ENCODE assay signal across 14 cellular contexts in the genomic region with DNA sequence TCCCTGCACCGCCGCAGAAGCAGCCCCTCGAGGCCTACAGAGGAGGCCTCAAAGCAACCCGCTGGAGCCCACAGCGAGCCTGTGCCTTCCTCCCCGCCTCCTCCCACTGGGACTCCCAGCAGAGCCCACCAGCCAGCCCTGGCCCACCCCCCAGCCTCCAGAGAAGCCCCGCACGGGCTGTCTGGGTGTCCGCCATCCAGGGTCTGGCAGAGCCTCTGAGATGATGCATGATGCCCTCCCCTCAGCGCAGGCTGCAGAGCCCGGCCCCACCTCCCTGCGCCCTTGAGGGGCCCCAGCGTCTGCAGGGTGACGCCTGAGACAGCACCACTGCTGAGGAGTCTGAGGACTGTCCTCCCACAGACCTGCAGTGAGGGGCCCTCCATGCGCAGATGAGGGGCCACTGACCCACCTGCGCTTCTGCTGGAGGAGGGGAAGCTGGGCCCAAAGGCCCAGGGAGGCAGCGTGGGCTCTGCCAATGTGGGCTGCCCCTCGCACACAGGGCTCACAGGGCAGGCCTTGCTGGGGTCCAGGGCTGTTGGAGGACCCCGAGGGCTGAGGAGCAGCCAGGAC. TPM values are rescaled to one million over a fixed set of nuclear protein-coding genes. Genes with fewer than 3 reads are reported as not detected.
DNase-seq lines count a peak whose midpoint lies in the region; ATAC-seq and TF ChIP-seq lines count a peak whose summit lies in the region.
"Had no signal": no experiment of that assay in that cellular context is flagged by ENCODE, and none has a peak within 500 bp of the region (broad histone marks: within the 10 kb centered on the region; RNA-seq: fewer than 3 reads in every experiment).

No MANE protein-coding gene starts in this region.

- DNase-seq in AG08396 (ENCODE audit: low spot score) (peak; percentile 5), D341Med (ENCODE audit: low spot score) (peak; percentile 19), ascending aorta (ENCODE audit: low spot score in 2 of 2) (peak; percentile 5 to 55), natural killer cell (peak; percentile 7), NCI-H2227 treated with DMSO at 0.1 percent for 48 hours (lab: John Stamatoyannopoulos, UW) (no peak), LoVo (ENCODE audit: low spot score) (no peak)
- DNase-seq: mammary epithelial cell; stimulated activated CD4-positive, alpha-beta T cell treated with anti-CD3 and anti-CD28 coated beads, Interleukin-2, amount 100 ng/mL, for 48 hours; stimulated activated naive CD4-positive, alpha-beta T cell treated with Interleukin-2 at 50 U/mL for 16 hours had no signal

- intact Hi-C loops in ascending aorta (cut with DNase I) (no loop called here), natural killer cell (cut with micrococcal nuclease) (no loop called here)

- no peak overlapping the region for H3K27ac Mint-ChIP-seq in natural killer cell
- H3K27ac Mint-ChIP-seq: CD4-positive, alpha-beta T cell; T-helper 1 cell treated with Interleukin-12 subunit alpha and Interleukin-12 subunit beta and Interleukin-4 antibody, amounts not matched to agents 30 μg/mL and 1 μg/mL, for 36 hours had no signal

- H3K4me3 Mint-ChIP-seq in natural killer cell = no peak overlapping the region
- H3K4me3 Mint-ChIP-seq: CD4-positive, alpha-beta T cell; T-helper 1 cell treated with Interleukin-12 subunit alpha and Interleukin-12 subunit beta and Interleukin-4 antibody, amounts not matched to agents 30 μg/mL and 1 μg/mL, for 36 hours had no signal

- H3K9me3 ChIP-seq in ascending aorta = no peaks in the 10 kb centered on the region

- H3K9me3 Mint-ChIP-seq in natural killer cell = no peaks in the 10 kb centered on the region
- H3K9me3 Mint-ChIP-seq: CD4-positive, alpha-beta T cell; T-helper 1 cell treated with Interleukin-12 subunit alpha and Interleukin-12 subunit beta and Interleukin-4 antibody, amounts not matched to agents 30 μg/mL and 1 μg/mL, for 36 hours had no signal

- no peaks in the 10 kb centered on the region for H3K36me3 Mint-ChIP-seq in natural killer cell

- H3K4me1 Mint-ChIP-seq in natural killer cell = peaks cover 0 to 4% of the 10 kb centered on the region in 2 donors

- no peak overlapping the region for H3K4me3 ChIP-seq in ascending aorta

- no peak overlapping the region for H3K27ac ChIP-seq in ascending aorta
- H3K27ac ChIP-seq: parathyroid adenoma had no signal

- ATAC-seq in natural killer cell (no peak), GM19351 (IDR thresholded peaks at IDR 0.05; ENCODE audit: unreplicated experiment) (no peak), GM19324 (IDR thresholded peaks at IDR 0.05; ENCODE audit: low FRiP score, unreplicated experiment) (no peak)

- no peaks in the 10 kb centered on the region for H3K27me3 ChIP-seq in ascending aorta

- peaks cover 41 to 44% of the 10 kb centered on the region in 2 donors for H3K36me3 ChIP-seq in ascending aorta

- H3K4me1 ChIP-seq in ascending aorta = no peaks in the 10 kb centered on the region
- H3K4me1 ChIP-seq: parathyroid adenoma had no signal

- TF ChIP-seq CTCF in ascending aorta (IDR thresholded peaks at IDR 0.05) = no peak
- no peak for TF ChIP-seq CTCF in natural killer cell (IDR thresholded peaks at IDR 0.05)

- H3K27me3 Mint-ChIP-seq in natural killer cell (ENCODE audit: low read depth in 2 of 2) = no peaks in the 10 kb centered on the region
- H3K27me3 Mint-ChIP-seq: CD4-positive, alpha-beta T cell had no signal

RNA-seq across cellular contexts. Expression of a gene that starts 31.2 kb away (rescaled TPM):
- total RNA-seq in ascending aorta (123 TPM), natural killer cell (1 to 10 TPM in 1 of 3 donors, under 1 TPM in 2; 0.79 to 1.4 (median 0.94) TPM)

Comparison
In these comparisons a context has a peak if more than half of its experiments do, and no peak if none do; other contexts are left out.
1. DNase-seq: peak in AG08396 (single experiment), D341Med (single experiment), ascending aorta (2 of 2) and natural killer cell (single experiment); none in NCI-H2227 treated with DMSO at 0.1 percent for 48 hours (single experiment) and LoVo (single experiment).
2. RNA of a gene that starts 31.2 kb away (total RNA-seq): 123 TPM in ascending aorta (single experiment); 0.79 to 1.4 TPM in natural killer cell; every median in the first group is over 10 times any median in the second.